In genomic region chr3:179005213-179005612, GRCh38 we compare ENCODE assay signal across 3 cellular contexts.
"Had no signal": no experiment of that assay in that cellular context is flagged by ENCODE, and none has a peak within 500 bp of the region (broad histone marks: within the 10 kb centered on the region; RNA-seq: fewer than 3 reads in every experiment).

No MANE protein-coding gene starts in this region.

- ATAC-seq: GM12878 had no signal

- DNase-seq: GDM1, GF-D8 had no signal
